1 cellular context compared by ENCODE assay signal in genomic region chr16:3282747-3283524, GRCh38.
TF ChIP-seq lines count a peak whose summit lies in the region.

ZNF263 (plus strand) TSS chr16:3283491; CDS start chr16:3283819, 328 bp downstream.

TF ChIP-seq in GM23338, 12 proteins besides CTCF, POLR2A, EP300 and RAD21:
- TF ChIP-seq POLR2AphosphoS5 (IDR thresholded peaks at IDR 0.05; ENCODE audit: low read depth) (peak; percentile 69), JUNB (IDR thresholded peaks at IDR 0.05; ENCODE audit: unreplicated experiment) (no peak), CREB1 (CRISPR knock-in tag; IDR thresholded peaks at IDR 0.05; ENCODE audit: low read depth) (peak; percentile 93), ETS1 (IDR thresholded peaks at IDR 0.05) (peak; percentile 83)
TF ChIP-seq in GM23338: peak in this region for 3.
